In the genomic region with DNA sequence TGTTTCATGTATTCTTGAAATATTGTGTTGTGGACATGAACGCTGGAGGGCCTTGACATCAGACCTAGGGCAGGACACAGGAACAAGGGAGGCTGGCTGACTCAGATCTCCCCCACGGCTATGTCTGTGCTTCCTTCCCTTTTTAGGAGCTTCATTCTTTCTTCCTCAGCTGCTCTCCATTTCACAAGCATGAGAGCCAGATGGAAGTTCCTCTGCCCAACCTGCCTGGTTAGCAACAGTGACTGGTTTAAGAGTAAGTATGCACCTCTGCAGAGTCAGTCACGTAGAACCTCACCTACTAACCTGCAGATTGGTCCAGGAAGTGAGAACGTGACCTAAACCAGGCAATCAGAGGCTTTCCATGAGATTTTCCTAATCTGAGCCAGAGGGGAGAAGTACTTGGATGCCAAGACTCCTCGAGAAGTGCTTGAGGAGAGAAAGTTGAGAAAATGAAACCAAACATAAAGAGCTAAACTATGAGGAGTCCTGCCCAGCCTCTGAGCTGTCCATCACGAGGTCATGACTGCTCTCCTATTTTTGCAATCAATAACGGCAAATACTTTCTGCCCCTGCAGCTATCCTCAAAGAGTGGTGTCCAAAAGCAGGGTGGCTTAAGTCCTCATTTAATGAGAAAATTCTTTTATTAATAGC, we compare ENCODE assay signal across 1 cellular context.
TF ChIP-seq lines count a peak whose summit lies in the region.

No MANE protein-coding gene starts in this region.

TF ChIP-seq in IMR-90, 13 proteins besides CTCF, POLR2A, EP300 and RAD21 (continued from another document):
- TF ChIP-seq, protein P1, sequence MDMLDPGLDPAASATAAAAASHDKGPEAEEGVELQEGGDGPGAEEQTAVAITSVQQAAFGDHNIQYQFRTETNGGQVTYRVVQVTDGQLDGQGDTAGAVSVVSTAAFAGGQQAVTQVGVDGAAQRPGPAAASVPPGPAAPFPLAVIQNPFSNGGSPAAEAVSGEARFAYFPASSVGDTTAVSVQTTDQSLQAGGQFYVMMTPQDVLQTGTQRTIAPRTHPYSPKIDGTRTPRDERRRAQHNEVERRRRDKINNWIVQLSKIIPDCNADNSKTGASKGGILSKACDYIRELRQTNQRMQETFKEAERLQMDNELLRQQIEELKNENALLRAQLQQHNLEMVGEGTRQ (IDR thresholded peaks at IDR 0.05; ENCODE audit: low read depth, low read length) = no peak
- no peak for TF ChIP-seq MAFK (IDR thresholded peaks at IDR 0.05; ENCODE audit: low read depth, low read length)
